ENCODE assay signal across 14 cellular contexts in the genomic region with DNA sequence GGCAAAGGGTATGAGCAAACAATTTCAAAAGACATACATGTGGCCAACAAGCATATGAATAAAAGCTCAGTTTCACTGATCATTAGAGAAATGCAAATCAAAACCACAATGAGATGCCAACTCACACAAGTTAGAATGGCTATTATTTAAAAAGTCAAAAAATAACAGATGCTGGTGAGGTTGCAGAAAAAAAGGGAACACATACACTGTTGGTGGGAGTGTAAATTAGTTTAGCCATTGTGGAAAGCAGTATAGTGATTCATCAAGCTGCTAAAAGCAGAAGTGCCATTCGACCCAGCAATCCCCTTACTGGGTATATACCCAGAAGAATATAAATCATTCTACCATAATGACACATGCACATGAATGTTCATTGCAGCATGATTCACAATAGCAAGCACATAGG. TPM values are rescaled to one million over a fixed set of nuclear protein-coding genes. Genes with fewer than 3 reads are reported as not detected.
A peak's percentile ranks its signal among the peaks of the same experiment; 100 is the strongest.
DNase-seq lines count a peak whose midpoint lies in the region; ATAC-seq lines count a peak whose summit lies in the region.
"Had no signal": no experiment of that assay in that cellular context is flagged by ENCODE, and none has a peak within 500 bp of the region (broad histone marks: within the 10 kb centered on the region; RNA-seq: fewer than 3 reads in every experiment).

No MANE protein-coding gene starts in this region.

- peak; percentile 45 for DNase-seq in SIG-M5 (lab: John Stamatoyannopoulos, UW)
- DNase-seq in renal cortical epithelial cell (ENCODE audit: low read depth) = peak; percentile 28
- no peak for DNase-seq in stimulated activated CD4-positive, alpha-beta T cell treated with anti-CD3 and anti-CD28 coated beads, Interleukin-4, amount 100 ng/mL, for 4 hours
- no peak for DNase-seq in 8988T
- DNase-seq: activated CD4-positive, alpha-beta T cell treated with anti-CD3 and anti-CD28 coated beads for 48 hours; activated gamma-delta T cell; CD4-positive, alpha-beta memory T cell; head of caudate nucleus; thyroid gland had no signal

- ATAC-seq in GM19023 (IDR thresholded peaks at IDR 0.05; ENCODE audit: unreplicated experiment) (peak; percentile 56), HG03196 (IDR thresholded peaks at IDR 0.05; ENCODE audit: unreplicated experiment) (peak; percentile 73), HG03039 (IDR thresholded peaks at IDR 0.05; ENCODE audit: unreplicated experiment) (no peak)
- ATAC-seq: left lobe of liver had no signal

RNA-seq across cellular contexts. Expression of gene KHDC1L, which starts 6.7 kb away (rescaled TPM):
- not detected in 2 replicates for total RNA-seq in renal cortical epithelial cell
- total RNA-seq: breast epithelium; CD4-positive, alpha-beta memory T cell; left lobe of liver; thyroid gland had no signal

RNA-seq across cellular contexts. Expression of gene KHDC1, which starts 31.0 kb away (rescaled TPM):
- total RNA-seq in renal cortical epithelial cell = 2.9 and 3.6 TPM in 2 replicates
- total RNA-seq: left lobe of liver had no signal

Comparison
In these comparisons a context has a peak if more than half of its experiments do, and no peak if none do; other contexts are left out.
1. DNase-seq: peak in SIG-M5 (single experiment) and renal cortical epithelial cell (single experiment); none in stimulated activated CD4-positive, alpha-beta T cell treated with anti-CD3 and anti-CD28 coated beads, Interleukin-4, amount 100 ng/mL, for 4 hours (0 of 2) and 8988T (single experiment).